ENCODE assay signal across 18 cellular contexts in genomic region chr18:71105078-71105819, GRCh38.
A peak's percentile ranks its signal among the peaks of the same experiment; 100 is the strongest.
DNase-seq lines count a peak whose midpoint lies in the region; ATAC-seq, FAIRE-seq and TF ChIP-seq lines count a peak whose summit lies in the region.
"Had no signal": no experiment of that assay in that cellular context is flagged by ENCODE, and none has a peak within 500 bp of the region (broad histone marks: within the 10 kb centered on the region; RNA-seq: fewer than 3 reads in every experiment).

No MANE protein-coding gene starts in this region.

- no peaks in the 10 kb centered on the region for H3K79me2 ChIP-seq in PC-3 (ENCODE audit: low read length)
- H3K79me2 ChIP-seq: hepatocyte had no signal

- TF ChIP-seq EP300 in A549 (IDR thresholded peaks at IDR 0.05), result no peak

- H3K27me3 Mint-ChIP-seq in endodermal cell (ENCODE audit: insufficient read depth), result no peaks in the 10 kb centered on the region
- no peaks in the 10 kb centered on the region for H3K27me3 Mint-ChIP-seq in effector memory CD8-positive, alpha-beta T cell

- H3F3A ChIP-seq in PC-3 (ENCODE audit: low read length, unreplicated experiment), result no peaks in the 10 kb centered on the region

- POLR2A ChIA-PET in A549 (lab: Yijun Ruan, JAX) (no interaction called here), PC-3 (lab: Charles Lee; ENCODE audit: unreplicated experiment) (no interaction called here)

- H3K27me3 ChIP-seq in PC-3 (ENCODE audit: low read length) (no peaks in the 10 kb centered on the region), endodermal cell (ENCODE audit: control insufficient read depth, insufficient read depth, low read length, poor library complexity, severe bottlenecking) (no peaks in the 10 kb centered on the region), uterus (no peaks in the 10 kb centered on the region)
- H3K27me3 ChIP-seq: hepatocyte had no signal

- peak overlapping the region; percentile 23; the same call in 1 of the 3 replicates for H3K4me2 ChIP-seq in A549
- H3K4me2 ChIP-seq in PC-3 (ENCODE audit: low read length), result no peak overlapping the region
- H3K4me2 ChIP-seq: hepatocyte had no signal

- H3K4me3 ChIP-seq in A549 (no peak overlapping the region), PC-3 (ENCODE audit: low read length) (no peak overlapping the region), endodermal cell (ENCODE audit: low read length) (peak overlapping the region; percentile 29), uterus (no peak overlapping the region)
- H3K4me3 ChIP-seq: hepatocyte had no signal

- no TSS peak for BruUV-seq in PC-3 (replicated peaks; lab: Mats Ljungman, UMichigan)

- H3K4me1 Mint-ChIP-seq in endodermal cell, result peaks cover 2% of the 10 kb centered on the region
- H3K4me1 Mint-ChIP-seq in effector memory CD8-positive, alpha-beta T cell (ENCODE audit: low read depth in 2 of 2), result no peaks in the 10 kb centered on the region
- H3K4me1 Mint-ChIP-seq: naive thymus-derived CD4-positive, alpha-beta T cell had no signal

- H3K4me3 Mint-ChIP-seq in endodermal cell, result no peak overlapping the region
- no peak overlapping the region for H3K4me3 Mint-ChIP-seq in effector memory CD8-positive, alpha-beta T cell
- H3K4me3 Mint-ChIP-seq: naive thymus-derived CD4-positive, alpha-beta T cell had no signal

- H3K9ac ChIP-seq in PC-3 (ENCODE audit: low read length) (no peak overlapping the region), endodermal cell (ENCODE audit: extremely low read depth, low read length, poor library complexity, severe bottlenecking) (no peak overlapping the region)

- TF ChIP-seq CTCF in A549 (IDR thresholded peaks at IDR 0.05) (no peak), PC-3 (conservative IDR thresholded peaks at IDR 0.05; ENCODE audit: low read depth, low read length) (no peak), endodermal cell (conservative IDR thresholded peaks at IDR 0.05) (no peak), uterus (IDR thresholded peaks at IDR 0.05) (no peak)

- TF ChIP-seq POLR2A in A549 (IDR thresholded peaks at IDR 0.05; ENCODE audit: low read length) (no peak), uterus (IDR thresholded peaks at IDR 0.05) (no peak)

- no peaks in the 10 kb centered on the region for H3K36me3 ChIP-seq in PC-3 (ENCODE audit: low read depth, low read length)
- H3K36me3 ChIP-seq in endodermal cell (ENCODE audit: control insufficient read depth, insufficient read depth, low read length), result no peaks in the 10 kb centered on the region
- no peaks in the 10 kb centered on the region for H3K36me3 ChIP-seq in uterus

- CTCF ChIA-PET in A549 (lab: Yijun Ruan, JAX), result no interaction called here
- CTCF ChIA-PET in PC-3 (lab: Charles Lee), result no interaction called here

- H3K9me3 Mint-ChIP-seq in endodermal cell, result no peaks in the 10 kb centered on the region
- peaks cover 0 to 8% of the 10 kb centered on the region in 2 donors for H3K9me3 Mint-ChIP-seq in effector memory CD8-positive, alpha-beta T cell

- FAIRE-seq in A549 (lab: Jason Lieb, UNC), result no peak
- FAIRE-seq: G401.6, HTR-8/SVneo had no signal

- H4K20me1 ChIP-seq in PC-3 (ENCODE audit: low read length), result no peaks in the 10 kb centered on the region

- H3K4me1 ChIP-seq in A549 (no peaks in the 10 kb centered on the region), PC-3 (ENCODE audit: insufficient read depth, low read length) (no peaks in the 10 kb centered on the region), endodermal cell (ENCODE audit: control insufficient read depth, insufficient read depth, low read length) (no peaks in the 10 kb centered on the region), uterus (no peaks in the 10 kb centered on the region)

- WGBS in A549 (ENCODE audit: missing lambda C conversion rate), result 20% methylated on average over 5 of the region's 6 CpGs
- 62 to 71% methylated on average over 3 to 6 of the region's 6 CpGs for WGBS in endodermal cell (ENCODE audit: insufficient coverage in 1 of 2, insufficient read length in 1 of 2), 2 experiments

- intact Hi-C loops in PC-3 (cut with micrococcal nuclease), result no loop called here
- intact Hi-C loops in uterus (cut with DNase I; ENCODE audit: low total_unique reads), result no loop called here

- ATAC-seq in A549, result no peak
- no peak for ATAC-seq in PC-3
- no peak for ATAC-seq in effector memory CD8-positive, alpha-beta T cell (replicated peaks)
- ATAC-seq: left colon; naive thymus-derived CD4-positive, alpha-beta T cell had no signal

- H3K27ac Mint-ChIP-seq in endodermal cell, result no peak overlapping the region
- no peak overlapping the region for H3K27ac Mint-ChIP-seq in effector memory CD8-positive, alpha-beta T cell
- H3K27ac Mint-ChIP-seq: naive thymus-derived CD4-positive, alpha-beta T cell had no signal

- no peaks in the 10 kb centered on the region for H3K9me3 ChIP-seq in A549
- no peaks in the 10 kb centered on the region for H3K9me3 ChIP-seq in PC-3 (ENCODE audit: low read length)
- peaks cover 42% of the 10 kb centered on the region for H3K9me3 ChIP-seq in endodermal cell (ENCODE audit: control insufficient read depth, low read length)
- no peaks in the 10 kb centered on the region for H3K9me3 ChIP-seq in uterus

- H3K27ac ChIP-seq in A549, result no peak overlapping the region
- H3K27ac ChIP-seq in PC-3 (ENCODE audit: low read length), result no peak overlapping the region
- no peak overlapping the region for H3K27ac ChIP-seq in endodermal cell (ENCODE audit: low read depth, low read length)
- no peak overlapping the region for H3K27ac ChIP-seq in uterus
- H3K27ac ChIP-seq: hepatocyte had no signal

- no peak for TF ChIP-seq RAD21 in A549 (conservative IDR thresholded peaks at IDR 0.05 in 1 of 2, IDR thresholded peaks at IDR 0.05 in 1 of 2)

- H2AFZ ChIP-seq in PC-3 (ENCODE audit: low read length), result no peak overlapping the region
- H2AFZ ChIP-seq: hepatocyte had no signal

- no peaks in the 10 kb centered on the region for H3K36me3 Mint-ChIP-seq in endodermal cell (ENCODE audit: low read depth)
- peaks cover 3% of the 10 kb centered on the region for H3K36me3 Mint-ChIP-seq in effector memory CD8-positive, alpha-beta T cell (ENCODE audit: insufficient read depth)
- H3K36me3 Mint-ChIP-seq: naive thymus-derived CD4-positive, alpha-beta T cell had no signal

- no peaks in the 10 kb centered on the region for H3K9me2 ChIP-seq in PC-3 (replicated peaks; ENCODE audit: low read length)

- DNase-seq in A549 (ENCODE audit: low read depth in 1 of 2, low spot score in 1 of 2) (no peak), PC-3 (peak; percentile 4), endodermal cell (peak; percentile 48), medulla oblongata (ENCODE audit: extremely low spot score) (peak; percentile 24), GM19240 (ENCODE audit: insufficient read length, low spot score) (no peak), uterus (no peak), cerebellar nuclear complex (lab: John Stamatoyannopoulos, UW) (no peak)
- DNase-seq in effector memory CD8-positive, alpha-beta T cell, result no peak
- DNase-seq: ACHN; activated CD4-positive, alpha-beta T cell treated with anti-CD3 and anti-CD28 coated beads, Interleukin-2, amount 50 U/mL, for 48 hours; COR-L47; left colon; naive thymus-derived CD4-positive, alpha-beta T cell; NCI-H2107; NK-92 treated with Interleukin-12 subunit alpha and Interleukin-12 subunit beta, amount 100 ng/mL, for 24 hours had no signal

TF ChIP-seq in A549, 52 proteins besides CTCF, POLR2A, EP300 and RAD21:
- TF ChIP-seq NR3C1 (IDR thresholded peaks at IDR 0.05), result no peak
- no peak for TF ChIP-seq GATA3 (IDR thresholded peaks at IDR 0.05; ENCODE audit: borderline replicate concordance)
- TF ChIP-seq USF2 (IDR thresholded peaks at IDR 0.05), result no peak
- TF ChIP-seq CEBPB (IDR thresholded peaks at IDR 0.05), result no peak
- TF ChIP-seq BHLHE40 (IDR thresholded peaks at IDR 0.05; ENCODE audit: low read depth, low read length), result no peak
- no peak for TF ChIP-seq RCOR1 (IDR thresholded peaks at IDR 0.05; ENCODE audit: low read depth, low read length)
- no peak for TF ChIP-seq CHD2 (IDR thresholded peaks at IDR 0.05; ENCODE audit: low read length, partially characterized antibody)
- no peak for TF ChIP-seq NFE2L2 (conservative IDR thresholded peaks at IDR 0.05; ENCODE audit: low read length)

Comparison
In these comparisons a context has a peak if more than half of its experiments do, and no peak if none do; other contexts are left out.
1. DNase-seq: peak in PC-3 (single experiment), endodermal cell (single experiment) and medulla oblongata (single experiment); none in A549 (0 of 2), GM19240 (single experiment), uterus (0 of 2), effector memory CD8-positive, alpha-beta T cell (0 of 3) and cerebellar nuclear complex (0 of 2).